9 cellular contexts compared by ENCODE assay signal in the genomic region with DNA sequence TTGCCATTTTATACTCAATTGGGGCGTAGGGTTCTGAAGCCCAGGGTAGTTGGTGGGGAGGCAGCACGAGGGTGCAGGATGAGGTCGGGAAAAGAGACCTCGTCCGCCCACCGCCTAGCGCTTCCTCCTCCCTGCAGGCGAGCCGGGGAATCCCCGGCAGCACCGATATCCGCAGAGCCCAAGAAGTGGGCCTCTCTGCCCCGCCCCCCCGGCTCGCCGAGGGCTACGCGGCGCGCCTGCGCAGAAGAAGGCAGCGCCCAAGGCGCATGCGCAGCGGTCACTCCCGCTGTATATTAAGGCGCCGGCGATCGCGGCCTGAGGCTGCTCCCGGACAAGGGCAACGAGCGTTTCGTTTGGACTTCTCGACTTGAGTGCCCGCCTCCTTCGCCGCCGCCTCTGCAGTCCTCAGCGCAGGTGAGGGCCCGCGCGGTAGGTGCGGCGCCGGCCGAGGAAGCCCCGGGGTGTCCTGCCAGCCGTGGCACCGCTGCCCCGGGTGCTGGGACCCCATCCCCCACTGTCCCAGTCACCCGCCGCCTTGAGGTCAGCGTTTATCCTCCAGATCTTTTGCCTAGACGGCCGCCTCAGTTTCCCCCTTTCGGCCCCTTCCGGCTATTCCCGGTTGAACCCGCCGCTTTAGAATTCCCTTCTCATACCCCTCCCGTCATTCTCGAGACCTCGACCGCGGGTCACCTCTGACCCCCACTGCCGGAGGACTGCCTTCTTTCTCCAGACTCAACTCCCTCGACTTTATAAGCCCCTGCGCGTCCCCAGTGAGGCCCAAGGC. TPM values are rescaled to one million over a fixed set of nuclear protein-coding genes. Genes with fewer than 3 reads are reported as not detected.
DNase-seq lines count a peak whose midpoint lies in the region; ATAC-seq, FAIRE-seq and TF ChIP-seq lines count a peak whose summit lies in the region.
"Had no signal": no experiment of that assay in that cellular context is flagged by ENCODE, and none has a peak within 500 bp of the region (broad histone marks: within the 10 kb centered on the region; RNA-seq: fewer than 3 reads in every experiment).

A gene (plus strand): TSS at position 319 of the 784 bp plus-strand sequence. CDS start 1,082 bp downstream, outside the sequence.

- TF ChIP-seq CTCF in kidney (IDR thresholded peaks at IDR 0.05; ENCODE audit: borderline replicate concordance, extremely low read depth, insufficient read depth) = no peak

- intact Hi-C loops in kidney (cut with DNase I) = no loop called here

- H3K36me3 ChIP-seq in kidney (ENCODE audit: control insufficient read depth in 1 of 2, insufficient read depth in 2 of 2, low read length in 2 of 2) = peaks cover 11 to 12% of the 10 kb centered on the region in 2 donors

- H3K4me3 ChIP-seq in kidney (ENCODE audit: low read length in 2 of 2) = peak within 1 kb of the TSS; percentile 73 to 92

- H3K4me1 ChIP-seq in kidney (ENCODE audit: control insufficient read depth in 1 of 2, insufficient read depth in 1 of 2, low read depth in 1 of 2, low read length in 2 of 2) = peaks cover 17 to 18% of the 10 kb centered on the region in 2 donors

- H3K9me3 ChIP-seq in kidney (ENCODE audit: control insufficient read depth in 1 of 2, low read length in 2 of 2) = no peaks in the 10 kb centered on the region

- FAIRE-seq in kidney (lab: Jason Lieb, UNC) = no peak
- FAIRE-seq: endometrium had no signal

- H3K27ac ChIP-seq in kidney (ENCODE audit: low read depth in 2 of 2, low read length in 2 of 2) = peak within 1 kb of the TSS; percentile 18 to 83

- DNase-seq in AG20443 (ENCODE audit: low spot score) = peak; percentile 99
- DNase-seq in NCI-H460 (ENCODE audit: extremely low read depth, low read depth) = peak; percentile 76
- DNase-seq in activated CD4-positive, CD25-positive, alpha-beta regulatory T cell treated with anti-CD3 and anti-CD28 coated beads, Interleukin-2, amount 50 U/mL, for 72 hours = peak; percentile 98
- DNase-seq in cerebellar cortex (ENCODE audit: low spot score) = peak; percentile 85
- peak; percentile 96 for DNase-seq in kidney
- peak; percentile 96 for DNase-seq in stimulated activated CD4-positive, alpha-beta T cell treated with anti-CD3 and anti-CD28 coated beads, Interleukin-15, amount 100 ng/mL, for 24 hours

- ATAC-seq in GM19023 (IDR thresholded peaks at IDR 0.05; ENCODE audit: unreplicated experiment) (peak; percentile 83), HG03196 (IDR thresholded peaks at IDR 0.05; ENCODE audit: unreplicated experiment) (peak; percentile 84)

- peak within 1 kb of the TSS; percentile 72 to 90 for H3K9ac ChIP-seq in kidney (ENCODE audit: low read length in 2 of 2)

RNA-seq across cellular contexts. Expression of the gene that starts here (rescaled TPM):
- 54.6 and 56.3 TPM in 2 replicates for total RNA-seq in NCI-H460 (2014; rRNA removed; shearing (Covaris generic))
- polyA plus RNA-seq in NCI-H460 (2014; cell fraction: nucleus; rRNA removed) = 38.5 and 39.2 TPM in 2 replicates
- total RNA-seq in kidney = 42.8 TPM
- polyA plus RNA-seq in kidney (ENCODE audit: insufficient read depth, low read depth, low replicate concordance) = 77.2 TPM

Comparison
In these comparisons a context has a peak if more than half of its experiments do, and no peak if none do; other contexts are left out.
1. Peak in every context shown above with its lines: DNase-seq, ATAC-seq, H3K4me3 ChIP-seq and H3K27ac ChIP-seq.